In genomic region chr3:62622553-62623174, GRCh38 we compare ENCODE assay signal across 8 cellular contexts.
DNase-seq lines count a peak whose midpoint lies in the region; ATAC-seq and TF ChIP-seq lines count a peak whose summit lies in the region.

No MANE protein-coding gene starts in this region.

- TF ChIP-seq CTCF in fibroblast of villous mesenchyme (IDR thresholded peaks at IDR 0.05; ENCODE audit: insufficient read depth, low read depth, low read length) (peak; percentile 66), progenitor cell of endocrine pancreas (IDR thresholded peaks at IDR 0.05; ENCODE audit: unreplicated experiment) (peak; percentile 75)

- no peak overlapping the region for H3K27ac ChIP-seq in SK-N-MC

- no peaks in the 10 kb centered on the region for H3K9me3 Mint-ChIP-seq in activated CD4-positive, alpha-beta T cell treated with anti-CD3 and anti-CD28 coated beads, Interleukin-2, amount 10 ng/mL, durations not matched to agents 24 days and 14 days
- no peaks in the 10 kb centered on the region for H3K9me3 Mint-ChIP-seq in progenitor cell of endocrine pancreas (ENCODE audit: low read depth)

- H3K9me3 ChIP-seq in SK-N-MC (ENCODE audit: low read depth, low read length), result no peaks in the 10 kb centered on the region

- H3K36me3 Mint-ChIP-seq in activated CD4-positive, alpha-beta T cell treated with anti-CD3 and anti-CD28 coated beads, Interleukin-2, amount 10 ng/mL, durations not matched to agents 24 days and 14 days (ENCODE audit: low read depth), result no peaks in the 10 kb centered on the region
- H3K36me3 Mint-ChIP-seq in progenitor cell of endocrine pancreas (ENCODE audit: insufficient read depth), result peaks cover 3% of the 10 kb centered on the region

- ATAC-seq in HG03378 (IDR thresholded peaks at IDR 0.05; ENCODE audit: unreplicated experiment), result no peak

- DNase-seq in activated CD4-positive, alpha-beta T cell treated with anti-CD3 and anti-CD28 coated beads, Interleukin-2, amount 10 ng/mL, durations not matched to agents 24 days and 14 days, result peak; percentile 59
- DNase-seq in activated CD4-positive, alpha-beta T cell treated with anti-CD3 and anti-CD28 coated beads, Interleukin-2, amount 50 U/mL, for 48 hours, result no peak
- DNase-seq in SK-N-MC (ENCODE audit: low read depth, low spot score) (peak; percentile 14), fibroblast of villous mesenchyme (ENCODE audit: low read depth) (peak; percentile 68), progenitor cell of endocrine pancreas (ENCODE audit: low spot score, unreplicated experiment) (no peak)
- DNase-seq in central memory CD4-positive, alpha-beta T cell, result no peak

- H3K4me1 Mint-ChIP-seq in activated CD4-positive, alpha-beta T cell treated with anti-CD3 and anti-CD28 coated beads, Interleukin-2, amount 10 ng/mL, durations not matched to agents 24 days and 14 days, result no peaks in the 10 kb centered on the region
- peaks cover 15% of the 10 kb centered on the region for H3K4me1 Mint-ChIP-seq in progenitor cell of endocrine pancreas (ENCODE audit: low read depth)

- H3K27me3 Mint-ChIP-seq in activated CD4-positive, alpha-beta T cell treated with anti-CD3 and anti-CD28 coated beads, Interleukin-2, amount 10 ng/mL, durations not matched to agents 24 days and 14 days, result peaks cover 10% of the 10 kb centered on the region
- H3K27me3 Mint-ChIP-seq in progenitor cell of endocrine pancreas, result no peaks in the 10 kb centered on the region

- no peak overlapping the region for H3K4me3 ChIP-seq in SK-N-MC
- H3K4me3 ChIP-seq in fibroblast of villous mesenchyme (ENCODE audit: low read depth, low read length), result no peak overlapping the region

- TF ChIP-seq EP300 in Ishikawa (IDR thresholded peaks at IDR 0.05; ENCODE audit: borderline replicate concordance), result no peak

- H3K27ac Mint-ChIP-seq in activated CD4-positive, alpha-beta T cell treated with anti-CD3 and anti-CD28 coated beads, Interleukin-2, amount 10 ng/mL, durations not matched to agents 24 days and 14 days, result no peak overlapping the region
- H3K27ac Mint-ChIP-seq in progenitor cell of endocrine pancreas, result no peak overlapping the region

- H3K4me3 Mint-ChIP-seq in activated CD4-positive, alpha-beta T cell treated with anti-CD3 and anti-CD28 coated beads, Interleukin-2, amount 10 ng/mL, durations not matched to agents 24 days and 14 days, result no peak overlapping the region
- no peak overlapping the region for H3K4me3 Mint-ChIP-seq in progenitor cell of endocrine pancreas (ENCODE audit: low read depth)

- peak; percentile 64 for TF ChIP-seq RAD21 in Ishikawa (IDR thresholded peaks at IDR 0.05; ENCODE audit: low read depth)

- no peak overlapping the region for H3K9ac ChIP-seq in SK-N-MC (ENCODE audit: insufficient read length)

- no peaks in the 10 kb centered on the region for H3K36me3 ChIP-seq in SK-N-MC (ENCODE audit: insufficient read depth, low read length)

- intact Hi-C loops in activated CD4-positive, alpha-beta T cell treated with anti-CD3 and anti-CD28 coated beads, Interleukin-2, amount 10 ng/mL, durations not matched to agents 24 days and 14 days (cut with micrococcal nuclease), result no loop called here

TF ChIP-seq in Ishikawa, 13 proteins besides CTCF, POLR2A, EP300 and RAD21:
- TF ChIP-seq FOXM1 (IDR thresholded peaks at IDR 0.05; ENCODE audit: borderline replicate concordance, low read depth) (no peak), REST (IDR thresholded peaks at IDR 0.05; ENCODE audit: low read depth) (no peak), YY1 (IDR thresholded peaks at IDR 0.05; ENCODE audit: low read depth) (no peak), NFIC (IDR thresholded peaks at IDR 0.05) (no peak)

Comparison
In these comparisons a context has a peak if more than half of its experiments do, and no peak if none do; other contexts are left out.
1. DNase-seq: peak in activated CD4-positive, alpha-beta T cell treated with anti-CD3 and anti-CD28 coated beads, Interleukin-2, amount 10 ng/mL, durations not matched to agents 24 days and 14 days (single experiment), SK-N-MC (single experiment) and fibroblast of villous mesenchyme (single experiment); none in activated CD4-positive, alpha-beta T cell treated with anti-CD3 and anti-CD28 coated beads, Interleukin-2, amount 50 U/mL, for 48 hours (0 of 2), progenitor cell of endocrine pancreas (single experiment) and central memory CD4-positive, alpha-beta T cell (single experiment).